Comparison of ENCODE assay signal across 22 cellular contexts in genomic region chr11:19290356-19290755, GRCh38.
"Had no signal": no experiment of that assay in that cellular context is flagged by ENCODE, and none has a peak within 500 bp of the region (broad histone marks: within the 10 kb centered on the region; RNA-seq: fewer than 3 reads in every experiment).

No MANE protein-coding gene starts in this region.

- H3K9me3 ChIP-seq: heart right ventricle, left ventricle myocardium inferior, mucosa of descending colon, prostate gland, stomach, upper lobe of left lung had no signal

- ATAC-seq: activated CD8-positive, alpha-beta T cell treated with anti-CD3 and anti-CD28 coated beads for 36 hours; activated T-helper 17 cell treated with anti-CD3 and anti-CD28 coated beads, Interleukin-2, amount 50 U/mL, for 72 hours; heart right ventricle; right cardiac atrium; stimulated activated effector memory CD8-positive, alpha-beta T cell treated with anti-CD3 and anti-CD28 coated beads, Interleukin-12 subunit alpha, Interleukin-12 subunit beta, amount 100 ng/mL, for 72 hours had no signal

- H3K27me3 ChIP-seq: heart right ventricle, upper lobe of left lung had no signal

- H3K27ac ChIP-seq: coronary artery, heart right ventricle, left ventricle myocardium inferior, prostate gland, skin epidermis, stomach, upper lobe of left lung had no signal

- H3K4me3 ChIP-seq: coronary artery, heart right ventricle, left ventricle myocardium inferior, mucosa of descending colon, prostate gland, skin epidermis, stomach, upper lobe of left lung had no signal

- H3K36me3 ChIP-seq: heart right ventricle, left ventricle myocardium inferior, prostate gland, stomach, upper lobe of left lung had no signal

- H3K4me1 ChIP-seq: heart right ventricle, left ventricle myocardium inferior, prostate gland, stomach, upper lobe of left lung had no signal

- DNase-seq: activated CD4-positive, alpha-beta T cell treated with anti-CD3 and anti-CD28 coated beads, Interleukin-2, amount 10 ng/mL, durations not matched to agents 24 days and 14 days; activated CD8-positive, alpha-beta T cell treated with anti-CD3 and anti-CD28 coated beads for 36 hours; activated naive CD4-positive, alpha-beta T cell treated with Interleukin-2 at 50 U/mL for 16 hours; activated naive CD8-positive, alpha-beta T cell treated with anti-CD3 and anti-CD28 coated beads, Interleukin-2, amount 10 ng/mL, durations not matched to agents 7 days and 5 days; activated T-cell treated with anti-CD3 and anti-CD28 coated beads, Interleukin-2, amount 50 U/mL, for 1 hour; erythroblast; heart right ventricle; left ventricle myocardium inferior; mucosa of descending colon; naive B cell; right cardiac atrium; stimulated activated CD4-positive, alpha-beta T cell treated with anti-CD3 and anti-CD28 coated beads, Interleukin-15, amount 100 ng/mL, for 24 hours; stimulated activated CD4-positive, alpha-beta T cell treated with anti-CD3 and anti-CD28 coated beads, Interleukin-4, amount 100 ng/mL, for 1 hour; stomach; T-helper 1 cell; T-helper 9 cell; upper lobe of left lung had no signal
